Comparison of ENCODE assay signal across 8 cellular contexts in genomic region chr2:1744446-1745170, GRCh38. TPM values are rescaled to one million over a fixed set of nuclear protein-coding genes. Genes with fewer than 3 reads are reported as not detected.
DNase-seq lines count a peak whose midpoint lies in the region; ATAC-seq and TF ChIP-seq lines count a peak whose summit lies in the region.

PXDN (minus strand) TSS chr2:1744515; CDS start chr2:1744455, 60 bp downstream.

- ATAC-seq in right lobe of liver = peak; percentile 39 to 60 (median 46)

- intact Hi-C loops in right lobe of liver (cut with DNase I) = no loop called here
- intact Hi-C loops in testis (cut with DNase I; ENCODE audit: low total_unique reads) = no loop called here

- H3K9me3 ChIP-seq in right lobe of liver (no peaks in the 10 kb centered on the region), testis (no peaks in the 10 kb centered on the region)

- H3K27ac ChIP-seq in right lobe of liver (peak within 1 kb of the TSS; percentile 58 to 87 (median 63)), testis (peak within 1 kb of the TSS; percentile 91 to 92)

- H3K36me3 ChIP-seq in right lobe of liver = no peaks in the 10 kb centered on the region
- no peaks in the 10 kb centered on the region for H3K36me3 ChIP-seq in testis (ENCODE audit: low read depth, missing control alignments)

- H3K27me3 ChIP-seq in right lobe of liver (no peaks in the 10 kb centered on the region), testis (no peaks in the 10 kb centered on the region)

- H3K4me1 ChIP-seq in right lobe of liver (no peaks in the 10 kb centered on the region), testis (no peaks in the 10 kb centered on the region)

- H3K4me3 ChIP-seq in right lobe of liver (peak within 1 kb of the TSS; percentile 40 to 49 (median 46)), testis (peak within 1 kb of the TSS; percentile 66 to 69)

- TF ChIP-seq CTCF in right lobe of liver (IDR thresholded peaks at IDR 0.05) = no peak
- no peak for TF ChIP-seq CTCF in testis (IDR thresholded peaks at IDR 0.05)

- 4% methylated on average over 26 of the region's 71 CpGs for WGBS in right lobe of liver (ENCODE audit: insufficient coverage, low coverage, low lambda C conversion rate, missing lambda C conversion rate)
- 0 to 2% methylated on average over 23 to 49 of the region's 71 CpGs for WGBS in testis, 2 donors

- DNase-seq in COR-L47 (lab: John Stamatoyannopoulos, UW) (peak; percentile 12), NCI-H2171 treated with DMSO at 0.1 percent for 48 hours (lab: John Stamatoyannopoulos, UW) (peak; percentile 74), dedifferentiated amniotic fluid mesenchymal stem cell (ENCODE audit: extremely low spot score) (peak; percentile 37), right lobe of liver (peak in 1 of 3 donors; percentile 49), testis (peak; percentile 51), NCI-H146 (lab: John Stamatoyannopoulos, UW) (no peak), pons (ENCODE audit: low spot score) (no peak)
- DNase-seq in effector CD8-positive, alpha-beta T cell (lab: John Stamatoyannopoulos, UW) = no peak

- peak; percentile 44 for TF ChIP-seq POLR2A in right lobe of liver (IDR thresholded peaks at IDR 0.05)
- TF ChIP-seq POLR2A in testis (IDR thresholded peaks at IDR 0.05) = no peak

RNA-seq across cellular contexts. Expression of gene PXDN, which starts in this region (rescaled TPM):
- 10 to 100 TPM in 3 of 6 experiments, 1 to 10 TPM in 3; 5.5 to 21.0 (median 11.4) TPM for total RNA-seq in right lobe of liver
- total RNA-seq in testis = 10 to 100 TPM; 33.8 to 41.8 TPM
- polyA plus RNA-seq in testis (ENCODE audit: insufficient read depth, low read depth, low replicate concordance) = 26.7 TPM

Comparison
In these comparisons a context has a peak if more than half of its experiments do, and no peak if none do; other contexts are left out.
1. DNase-seq: peak in COR-L47 (single experiment), NCI-H2171 treated with DMSO at 0.1 percent for 48 hours (single experiment), dedifferentiated amniotic fluid mesenchymal stem cell (single experiment) and testis (single experiment); none in NCI-H146 (single experiment), pons (single experiment) and effector CD8-positive, alpha-beta T cell (single experiment).